Comparison of ENCODE assay signal across 20 cellular contexts in genomic region chr18:25736516-25736915, GRCh38.
DNase-seq lines count a peak whose midpoint lies in the region; ATAC-seq and TF ChIP-seq lines count a peak whose summit lies in the region.
"Had no signal": no experiment of that assay in that cellular context is flagged by ENCODE, and none has a peak within 500 bp of the region (broad histone marks: within the 10 kb centered on the region; RNA-seq: fewer than 3 reads in every experiment).

No MANE protein-coding gene starts in this region.

- H4K20me1 ChIP-seq in H9 (ENCODE audit: control insufficient read depth, insufficient read depth, insufficient read length) (no peaks in the 10 kb centered on the region), smooth muscle cell (ENCODE audit: low read depth) (no peaks in the 10 kb centered on the region)

- H2BK12ac ChIP-seq in H9 (ENCODE audit: insufficient read length, low read depth, low read length) = no peak overlapping the region

- peak overlapping the region; percentile 91 for H2AK5ac ChIP-seq in H9 (ENCODE audit: insufficient read length, low read length)

- H3K27ac ChIP-seq in H9 (ENCODE audit: insufficient read length, low read depth, low read length) (no peak overlapping the region), foreskin keratinocyte (peak overlapping the region; percentile 66), smooth muscle cell (ENCODE audit: low read depth) (peak overlapping the region; percentile 83)
- H3K27ac ChIP-seq: KMS-11 had no signal

- no peaks in the 10 kb centered on the region for H3K79me1 ChIP-seq in H9 (ENCODE audit: insufficient read depth, low read depth, low read length, poor library complexity, severe bottlenecking)

- no peak overlapping the region for H2BK15ac ChIP-seq in H9 (ENCODE audit: low read depth, low read length)

- no peak overlapping the region for H3K4me3 Mint-ChIP-seq in H9
- H3K4me3 Mint-ChIP-seq: CD4-positive, alpha-beta T cell; GM23338 had no signal

- no peak overlapping the region for H3K4ac ChIP-seq in H9 (ENCODE audit: low read depth, low read length)

- no CpG with 5 or more reads among the region's 5 CpGs for WGBS in H9 (ENCODE audit: extremely low coverage, insufficient read length, low lambda C conversion rate)
- 75% methylated on average over 5 of the region's 5 CpGs for WGBS in smooth muscle cell (ENCODE audit: low lambda C conversion rate)

- no peak overlapping the region for H3K14ac ChIP-seq in H9 (ENCODE audit: insufficient read depth, low read length)

- no peak overlapping the region for H3T11ph ChIP-seq in H9 (ENCODE audit: low read length)

- H3K27ac Mint-ChIP-seq in H9 = no peak overlapping the region
- H3K27ac Mint-ChIP-seq: CD4-positive, alpha-beta T cell; GM23338 had no signal

- peaks cover 0 to 1% (median 0%) of the 10 kb centered on the region in 3 experiments; a peak in 3 of 7 replicates for H3K36me3 Mint-ChIP-seq in H9 (ENCODE audit: insufficient read depth in 1 of 3, low read depth in 3 of 3)

- H3K56ac ChIP-seq in H9 (ENCODE audit: insufficient read length, low read depth, low read length) = no peak overlapping the region

- no peak overlapping the region for H3K23ac ChIP-seq in H9 (ENCODE audit: insufficient read length, low read depth, low read length)

- H2BK20ac ChIP-seq in H9 (ENCODE audit: low read depth, low read length, poor library complexity, severe bottlenecking) = no peak overlapping the region

- H3K9me3 ChIP-seq in H9 (ENCODE audit: control insufficient read depth, low read depth, low read length) = no peaks in the 10 kb centered on the region
- H3K9me3 ChIP-seq in smooth muscle cell (replicated peaks; ENCODE audit: low read depth) = no peaks in the 10 kb centered on the region

- no peak overlapping the region for H3K9ac ChIP-seq in H9 (ENCODE audit: extremely low read depth, insufficient read length, low read length)
- peak overlapping the region; percentile 52 for H3K9ac ChIP-seq in smooth muscle cell (ENCODE audit: low read depth)
- H3K9ac ChIP-seq: KMS-11 had no signal

- H3K4me2 ChIP-seq in H9 (ENCODE audit: insufficient read depth, insufficient read length, low read length) = no peak overlapping the region
- peak overlapping the region; percentile 52 for H3K4me2 ChIP-seq in smooth muscle cell
- H3K4me2 ChIP-seq: KMS-11 had no signal

- no peak for TF ChIP-seq CTCF in H9 (conservative IDR thresholded peaks at IDR 0.05)
- TF ChIP-seq CTCF in foreskin keratinocyte (conservative IDR thresholded peaks at IDR 0.05) = no peak
- TF ChIP-seq CTCF in smooth muscle cell (IDR thresholded peaks at IDR 0.05; ENCODE audit: borderline replicate concordance, insufficient read depth, poor library complexity, severe bottlenecking) = no peak

- H3K27me3 ChIP-seq in H9 (ENCODE audit: insufficient read depth, low read length) = peaks cover 11% of the 10 kb centered on the region; the same call in 1 of the 2 replicates
- H3K27me3 ChIP-seq in foreskin keratinocyte = no peaks in the 10 kb centered on the region
- no peaks in the 10 kb centered on the region for H3K27me3 ChIP-seq in smooth muscle cell (ENCODE audit: low read depth)

- H3K79me2 ChIP-seq in H9 (ENCODE audit: insufficient read depth, low read length) = no peaks in the 10 kb centered on the region
- no peaks in the 10 kb centered on the region for H3K79me2 ChIP-seq in smooth muscle cell (ENCODE audit: low read depth)

- no peaks in the 10 kb centered on the region; a peak in 2 of 5 replicates for H3K9me3 Mint-ChIP-seq in H9
- H3K9me3 Mint-ChIP-seq: CD4-positive, alpha-beta T cell had no signal

- H3K4me1 Mint-ChIP-seq in H9 = peaks cover 43 to 59% of the 10 kb centered on the region in 2 experiments

- DNase-seq in H9 (no peak), amniotic epithelial cell (ENCODE audit: low read depth) (peak; percentile 20), foreskin keratinocyte (peak in 1 of 2 donors; percentile 38), smooth muscle cell (lab: John Stamatoyannopoulos, UW; ENCODE audit: unreplicated experiment) (no peak), cerebellar nuclear complex (lab: John Stamatoyannopoulos, UW) (no peak), NCI-H187 (lab: John Stamatoyannopoulos, UW) (no peak), iPS-NIHi11 (ENCODE audit: low spot score) (no peak)
- DNase-seq: AML-193; CD4-positive, alpha-beta T cell; DMS79; GDM1; NCI-H1105; NCI-H1694; NCI-H2107; NCI-H345; NCI-H69; SHP77 had no signal

- no peak overlapping the region for H4K91ac ChIP-seq in H9 (ENCODE audit: insufficient read length, low read depth, low read length)

- H2BK5ac ChIP-seq in H9 (ENCODE audit: insufficient read length, low read length) = no peak overlapping the region

- H2BK120ac ChIP-seq in H9 (ENCODE audit: low read depth, low read length, poor library complexity, severe bottlenecking) = no peak overlapping the region

- H3K4me3 ChIP-seq in smooth muscle cell = no peak overlapping the region
- H3K4me3 ChIP-seq: GM12878, GM23338 had no signal

- H3K36me3 ChIP-seq in smooth muscle cell (ENCODE audit: low read depth) = no peaks in the 10 kb centered on the region

- no peak overlapping the region for H4K8ac ChIP-seq in H9 (replicated peaks; ENCODE audit: insufficient read length, low read depth, low read length)

- H3F3A ChIP-seq in smooth muscle cell (ENCODE audit: low read depth) = no peaks in the 10 kb centered on the region

- no peaks in the 10 kb centered on the region; the same call in 1 of the 2 replicates for H3K4me1 ChIP-seq in H9 (ENCODE audit: insufficient read depth, low read length)
- H3K4me1 ChIP-seq in foreskin keratinocyte = peaks cover 6% of the 10 kb centered on the region
- H3K4me1 ChIP-seq in smooth muscle cell (ENCODE audit: low read depth) = peaks cover 45% of the 10 kb centered on the region

- no peak for ATAC-seq in foreskin keratinocyte
- ATAC-seq: GM12878, GM23338 had no signal

- peaks cover 56% of the 10 kb centered on the region for H3K27me3 Mint-ChIP-seq in H9 (ENCODE audit: low read depth)

- H4K5ac ChIP-seq in H9 (ENCODE audit: insufficient read length, low read depth, low read length) = no peak overlapping the region

- no peak overlapping the region for H3K18ac ChIP-seq in H9 (ENCODE audit: insufficient read length, low read depth, low read length)

- H3K23me2 ChIP-seq in H9 (ENCODE audit: insufficient read length, low read depth, low read length, poor library complexity, severe bottlenecking) = no peaks in the 10 kb centered on the region

- no peak overlapping the region for H2AFZ ChIP-seq in H9 (ENCODE audit: low read length)
- no peak overlapping the region for H2AFZ ChIP-seq in smooth muscle cell (ENCODE audit: low read depth)
- H2AFZ ChIP-seq: GM23338 had no signal
